In the genomic region with DNA sequence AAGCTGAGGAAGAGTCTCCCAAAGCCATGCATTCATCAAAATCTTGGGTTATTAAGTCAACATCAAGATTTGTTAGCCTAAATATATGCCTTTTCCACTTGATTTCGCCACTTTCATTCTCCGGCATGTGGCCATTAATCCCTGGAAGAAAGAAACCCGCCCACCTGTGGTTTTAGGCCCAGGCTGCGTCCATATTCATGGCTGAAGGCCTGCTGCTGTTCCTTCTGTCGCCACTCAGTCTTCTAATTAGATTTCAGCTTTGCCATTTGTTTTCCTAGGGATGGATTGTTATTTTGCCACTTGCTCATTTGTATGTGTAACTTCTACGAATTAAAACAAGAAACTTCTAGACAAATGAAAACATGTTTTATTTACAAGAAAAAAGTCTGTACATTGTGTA, we compare ENCODE assay signal across 16 cellular contexts.
DNase-seq lines count a peak whose midpoint lies in the region; ATAC-seq, FAIRE-seq and TF ChIP-seq lines count a peak whose summit lies in the region.
"Had no signal": no experiment of that assay in that cellular context is flagged by ENCODE, and none has a peak within 500 bp of the region (broad histone marks: within the 10 kb centered on the region; RNA-seq: fewer than 3 reads in every experiment).

No MANE protein-coding gene starts in this region.

- H3K36me3 ChIP-seq in astrocyte (ENCODE audit: insufficient read depth, low read length): no peaks in the 10 kb centered on the region
- H3K36me3 ChIP-seq: BE2C had no signal

- no peak overlapping the region for H3K9ac ChIP-seq in astrocyte (ENCODE audit: low read length)

- POLR2A ChIA-PET in MCF 10A (lab: Yijun Ruan, JAX): no interaction called here

- no peaks in the 10 kb centered on the region for H3K27me3 Mint-ChIP-seq in astrocyte (ENCODE audit: low read depth, unreplicated experiment)
- H3K27me3 Mint-ChIP-seq in MCF 10A (ENCODE audit: insufficient read depth, unreplicated experiment): no peaks in the 10 kb centered on the region
- H3K27me3 Mint-ChIP-seq: IgD-negative memory B cell had no signal

- peaks cover 7% of the 10 kb centered on the region for H3K36me3 Mint-ChIP-seq in astrocyte (ENCODE audit: low read depth, unreplicated experiment)
- no peaks in the 10 kb centered on the region for H3K36me3 Mint-ChIP-seq in MCF 10A (ENCODE audit: insufficient read depth, unreplicated experiment)
- H3K36me3 Mint-ChIP-seq: CD8-positive, alpha-beta T cell; IgD-negative memory B cell had no signal

- H3K27ac ChIP-seq in astrocyte (ENCODE audit: low read depth, low read length): no peak overlapping the region

- H3K4me1 Mint-ChIP-seq in astrocyte (ENCODE audit: low read depth, unreplicated experiment): peaks cover 24% of the 10 kb centered on the region
- H3K4me1 Mint-ChIP-seq in MCF 10A (ENCODE audit: insufficient read depth, unreplicated experiment): peaks cover 11% of the 10 kb centered on the region
- H3K4me1 Mint-ChIP-seq: IgD-negative memory B cell had no signal

- intact Hi-C loops in MCF 10A (cut with micrococcal nuclease): no loop called here

- H3K4me2 ChIP-seq in astrocyte (ENCODE audit: low read length): no peak overlapping the region

- peaks cover 10% of the 10 kb centered on the region for H3K4me1 ChIP-seq in astrocyte (ENCODE audit: insufficient read depth, low read length)
- H3K4me1 ChIP-seq: BE2C had no signal

- H3K4me3 Mint-ChIP-seq in astrocyte (ENCODE audit: unreplicated experiment) (no peak overlapping the region), MCF 10A (ENCODE audit: unreplicated experiment) (no peak overlapping the region)
- H3K4me3 Mint-ChIP-seq: CD8-positive, alpha-beta T cell; IgD-negative memory B cell had no signal

- no peak for TF ChIP-seq CTCF in astrocyte (IDR thresholded peaks at IDR 0.05; ENCODE audit: insufficient read depth, low read depth, low read length)
- no peak for TF ChIP-seq CTCF in MCF 10A (IDR thresholded peaks at IDR 0.05; ENCODE audit: unreplicated experiment)

- CTCF ChIA-PET in MCF 10A (lab: Yijun Ruan, JAX): no interaction called here

- H4K20me1 ChIP-seq in astrocyte (ENCODE audit: insufficient read depth, low read length): no peaks in the 10 kb centered on the region

- DNase-seq in NCI-H524 treated with DMSO at 0.1 percent for 48 hours (lab: John Stamatoyannopoulos, UW) (peak; percentile 51), astrocyte (ENCODE audit: low read depth) (no peak), iPS-NIHi11 (ENCODE audit: low spot score) (peak; percentile 37), SHP77 treated with DMSO at 0.1 percent for 48 hours (lab: John Stamatoyannopoulos, UW) (no peak), OCI-M1 (lab: John Stamatoyannopoulos, UW) (no peak), MCF 10A (ENCODE audit: unreplicated experiment) (no peak)
- DNase-seq: BE2C; CD8-positive, alpha-beta T cell; HCEC 1CT; NCI-H1436; NCI-H2029 treated with DMSO at 0.1 percent for 48 hours; NCI-H526 treated with DMSO at 0.1 percent for 48 hours; Right ventricle myocardium superior had no signal

- H3K27me3 ChIP-seq in astrocyte (ENCODE audit: insufficient read depth, low read length): no peaks in the 10 kb centered on the region
- H3K27me3 ChIP-seq: BE2C had no signal

- no peak for ATAC-seq in GM18870 (IDR thresholded peaks at IDR 0.05; ENCODE audit: unreplicated experiment)
- ATAC-seq: CD8-positive, alpha-beta T cell had no signal

- H3K27ac Mint-ChIP-seq in astrocyte (ENCODE audit: unreplicated experiment): peak overlapping the region; percentile 44
- H3K27ac Mint-ChIP-seq in MCF 10A (ENCODE audit: low read depth, unreplicated experiment): no peak overlapping the region
- H3K27ac Mint-ChIP-seq: CD8-positive, alpha-beta T cell; IgD-negative memory B cell had no signal

- no peaks in the 10 kb centered on the region for H3K9me3 ChIP-seq in astrocyte (ENCODE audit: insufficient read depth, low read depth, low read length)
- H3K9me3 ChIP-seq: BE2C had no signal

- no peaks in the 10 kb centered on the region for H3K9me3 Mint-ChIP-seq in astrocyte (ENCODE audit: unreplicated experiment)
- H3K9me3 Mint-ChIP-seq in MCF 10A (ENCODE audit: unreplicated experiment): no peaks in the 10 kb centered on the region
- H3K9me3 Mint-ChIP-seq: CD8-positive, alpha-beta T cell had no signal

- no peak overlapping the region for H2AFZ ChIP-seq in astrocyte (ENCODE audit: low read depth, low read length)

- no peak for FAIRE-seq in astrocyte (lab: Jason Lieb, UNC)
- FAIRE-seq: D721Med had no signal

- no TSS peak for BruUV-seq in MCF 10A (replicated peaks; lab: Mats Ljungman, UMichigan)

- H3K79me2 ChIP-seq in astrocyte (ENCODE audit: insufficient read depth, low read length): no peaks in the 10 kb centered on the region

- H3K4me3 ChIP-seq in astrocyte (ENCODE audit: insufficient read depth, low read depth, low read length): no peak overlapping the region

Comparison
In these comparisons a context has a peak if more than half of its experiments do, and no peak if none do; other contexts are left out.
1. DNase-seq: peak in NCI-H524 treated with DMSO at 0.1 percent for 48 hours (single experiment) and iPS-NIHi11 (single experiment); none in astrocyte (single experiment), SHP77 treated with DMSO at 0.1 percent for 48 hours (single experiment), OCI-M1 (single experiment) and MCF 10A (single experiment).